ENCODE assay signal across 8 cellular contexts in genomic region chr22:40818747-40819662, GRCh38. TPM values are rescaled to one million over a fixed set of nuclear protein-coding genes. Genes with fewer than 3 reads are reported as not detected.
DNase-seq lines count a peak whose midpoint lies in the region; ATAC-seq and TF ChIP-seq lines count a peak whose summit lies in the region.

SLC25A17 (minus strand) TSS chr22:40819346; CDS start chr22:40819248, 98 bp downstream.

- peak within 1 kb of the TSS; percentile 65 for H2BK120ac ChIP-seq in trophoblast cell (ENCODE audit: insufficient read depth, low read length, poor library complexity)

- peak within 1 kb of the TSS; percentile 1 for H3K23ac ChIP-seq in trophoblast cell (ENCODE audit: low read length)

- H3K4me3 ChIP-seq in trophoblast cell (ENCODE audit: low read depth, low read length): peak within 1 kb of the TSS; percentile 96
- peak within 1 kb of the TSS; percentile 69 to 93 for H3K4me3 ChIP-seq in tibial artery

- DNase-seq in GF-D8 (lab: John Stamatoyannopoulos, UW) (peak; percentile 59), HFFc6 (peak; percentile 69), NCI-H128 (lab: John Stamatoyannopoulos, UW; ENCODE audit: unreplicated experiment) (peak; percentile 49), SW 1271 (lab: John Stamatoyannopoulos, UW) (peak; percentile 44 to 72), cardiac septum (ENCODE audit: low spot score) (peak; percentile 94), trophoblast cell (peak; percentile 89 to 93), tibial artery (peak; percentile 87 to 93)
- peak; percentile 90 for DNase-seq in activated naive CD8-positive, alpha-beta T cell treated with anti-CD3 and anti-CD28 coated beads, Interleukin-2, amount 10 ng/mL, durations not matched to agents 7 days and 5 days

- H4K8ac ChIP-seq in trophoblast cell (ENCODE audit: low read depth, low read length): peak within 1 kb of the TSS; percentile 97

- peaks cover 21% of the 10 kb centered on the region for H3K36me3 Mint-ChIP-seq in HFFc6 (ENCODE audit: low read depth)
- peaks cover 15% of the 10 kb centered on the region for H3K36me3 Mint-ChIP-seq in activated naive CD8-positive, alpha-beta T cell treated with anti-CD3 and anti-CD28 coated beads, Interleukin-2, amount 10 ng/mL, durations not matched to agents 7 days and 5 days

- H3K36me3 ChIP-seq in trophoblast cell (ENCODE audit: control insufficient read depth in 1 of 2, insufficient read depth in 2 of 2, low read length in 2 of 2) (peaks cover 2 to 4% of the 10 kb centered on the region in 2 experiments), tibial artery (peaks cover 4 to 12% (median 6%) of the 10 kb centered on the region in 3 donors)

- H3K27ac Mint-ChIP-seq in HFFc6: peak within 1 kb of the TSS; percentile 86
- H3K27ac Mint-ChIP-seq in activated naive CD8-positive, alpha-beta T cell treated with anti-CD3 and anti-CD28 coated beads, Interleukin-2, amount 10 ng/mL, durations not matched to agents 7 days and 5 days: peak within 1 kb of the TSS; percentile 80

- peaks cover 30% of the 10 kb centered on the region for H3K4me1 Mint-ChIP-seq in HFFc6 (ENCODE audit: low read depth)
- peaks cover 21% of the 10 kb centered on the region for H3K4me1 Mint-ChIP-seq in activated naive CD8-positive, alpha-beta T cell treated with anti-CD3 and anti-CD28 coated beads, Interleukin-2, amount 10 ng/mL, durations not matched to agents 7 days and 5 days

- H4K12ac ChIP-seq in trophoblast cell (ENCODE audit: low read depth, low read length): peak within 1 kb of the TSS; percentile 50

- H3K27me3 ChIP-seq in trophoblast cell (ENCODE audit: insufficient read depth, low read length) (no peaks in the 10 kb centered on the region), tibial artery (no peaks in the 10 kb centered on the region)

- H3K4ac ChIP-seq in trophoblast cell (ENCODE audit: low read depth, low read length): peak within 1 kb of the TSS; percentile 82

- H3K4me3 Mint-ChIP-seq in HFFc6: peak within 1 kb of the TSS; percentile 92
- peak within 1 kb of the TSS; percentile 88 for H3K4me3 Mint-ChIP-seq in activated naive CD8-positive, alpha-beta T cell treated with anti-CD3 and anti-CD28 coated beads, Interleukin-2, amount 10 ng/mL, durations not matched to agents 7 days and 5 days

- TF ChIP-seq CTCF in HFFc6 (IDR thresholded peaks at IDR 0.05): peak; percentile 57
- peak; percentile 36 to 45 for TF ChIP-seq CTCF in tibial artery (IDR thresholded peaks at IDR 0.05)

- ATAC-seq in activated naive CD8-positive, alpha-beta T cell treated with anti-CD3 and anti-CD28 coated beads, Interleukin-2, amount 10 ng/mL, durations not matched to agents 7 days and 5 days (ENCODE audit: low read depth): peak; percentile 89

- H3K27ac ChIP-seq in trophoblast cell (ENCODE audit: low read depth, low read length): peak within 1 kb of the TSS; percentile 85
- peak within 1 kb of the TSS; percentile 70 to 88 for H3K27ac ChIP-seq in tibial artery

- no peaks in the 10 kb centered on the region for H3K9me3 Mint-ChIP-seq in HFFc6
- H3K9me3 Mint-ChIP-seq in activated naive CD8-positive, alpha-beta T cell treated with anti-CD3 and anti-CD28 coated beads, Interleukin-2, amount 10 ng/mL, durations not matched to agents 7 days and 5 days: no peaks in the 10 kb centered on the region

- H3K4me1 ChIP-seq in trophoblast cell (ENCODE audit: control insufficient read depth in 1 of 2, insufficient read depth in 2 of 2, low read length in 2 of 2) (peaks cover 7 to 12% of the 10 kb centered on the region in 2 experiments), tibial artery (peaks cover 0 to 29% (median 16%) of the 10 kb centered on the region in 4 donors)

- intact Hi-C loops in cardiac septum (cut with DNase I) (loop anchor here (5.0 kb wide), 1 partner anchor 38 kb away; the partner anchor contains the start of genes ST13 and XPNPEP3), tibial artery (cut with DNase I; ENCODE audit: low total_unique reads) (loop anchor here (5.0 kb wide), 1 partner anchor 152 kb away; no protein-coding TSS in a partner anchor)

- H2BK12ac ChIP-seq in trophoblast cell (ENCODE audit: low read length): peak within 1 kb of the TSS; percentile 29

- H3K9me3 ChIP-seq in trophoblast cell (ENCODE audit: insufficient read depth, low read depth, low read length) (no peaks in the 10 kb centered on the region), tibial artery (no peaks in the 10 kb centered on the region)

- 0 out of 2 replicates have a peak, but pooled peaks cover 3% of the 10 kb centered on the region for H3K27me3 Mint-ChIP-seq in HFFc6 (ENCODE audit: insufficient read depth)
- no peaks in the 10 kb centered on the region for H3K27me3 Mint-ChIP-seq in activated naive CD8-positive, alpha-beta T cell treated with anti-CD3 and anti-CD28 coated beads, Interleukin-2, amount 10 ng/mL, durations not matched to agents 7 days and 5 days

- H3K79me2 ChIP-seq in trophoblast cell (ENCODE audit: control insufficient read depth, insufficient read depth, low read length, poor library complexity): peaks cover 20% of the 10 kb centered on the region

- H3K18ac ChIP-seq in trophoblast cell (ENCODE audit: low read length): peak within 1 kb of the TSS; percentile 88

- H3K4me2 ChIP-seq in trophoblast cell (ENCODE audit: low read length): peak within 1 kb of the TSS; percentile 80

- H3K79me1 ChIP-seq in trophoblast cell (ENCODE audit: low read length): peaks cover 6% of the 10 kb centered on the region

- WGBS in trophoblast cell (ENCODE audit: extremely low coverage, insufficient coverage, insufficient read length): no CpG with 5 or more reads among the region's 61 CpGs

- peak within 1 kb of the TSS; percentile 88 for H2BK5ac ChIP-seq in trophoblast cell (ENCODE audit: low read depth, low read length, poor library complexity)

- H3K14ac ChIP-seq in trophoblast cell (ENCODE audit: low read length): peak within 1 kb of the TSS; percentile 98

- POLR2A ChIA-PET in activated naive CD8-positive, alpha-beta T cell treated with anti-CD3 and anti-CD28 coated beads, Interleukin-2, amount 10 ng/mL, durations not matched to agents 7 days and 5 days (lab: Charles Lee): interaction anchor here (0.6 to 2.0 kb wide), 7 partner anchors 37 to 870 kb away, joined by 3 to 11 read pairs (median 4); partner anchors contain the start of genes PMM1, SNU13, ST13 and XPNPEP3

- H2AFZ ChIP-seq in trophoblast cell (ENCODE audit: insufficient read depth, low read length, poor library complexity): peak within 1 kb of the TSS; percentile 77

- H2AK5ac ChIP-seq in trophoblast cell (ENCODE audit: low read length): peak within 1 kb of the TSS; percentile 51

- peak within 1 kb of the TSS; percentile 75 for H3K9ac ChIP-seq in trophoblast cell (ENCODE audit: low read length)

- H4K91ac ChIP-seq in trophoblast cell (ENCODE audit: low read depth, low read length): peak within 1 kb of the TSS; percentile 87

RNA-seq across cellular contexts. Expression of gene SLC25A17, which starts in this region (rescaled TPM):
- total RNA-seq in HFFc6 (2021; fragmentation: NEBNext Ultra II Directional; extraction: Animal tissue kit (Norgen Biotek cat#: 25700)): 10 to 100 TPM; 23.5 to 25.5 (median 24.6) TPM
- 10 to 100 TPM; 17.8 to 20.6 TPM for total RNA-seq in activated naive CD8-positive, alpha-beta T cell treated with anti-CD3 and anti-CD28 coated beads, Interleukin-2, amount 10 ng/mL, durations not matched to agents 7 days and 5 days
- 4.5 TPM for total RNA-seq in cardiac septum
- 33.8 and 37.0 TPM in 2 replicates for polyA plus RNA-seq in trophoblast cell (2013)

Comparison
In these comparisons a context has a peak if more than half of its experiments do, and no peak if none do; other contexts are left out.
1. Peak in every context shown above with its lines: DNase-seq, ATAC-seq, H3K4me3 ChIP-seq and H3K27ac ChIP-seq.